1 cellular context compared by ENCODE assay signal in the genomic region with DNA sequence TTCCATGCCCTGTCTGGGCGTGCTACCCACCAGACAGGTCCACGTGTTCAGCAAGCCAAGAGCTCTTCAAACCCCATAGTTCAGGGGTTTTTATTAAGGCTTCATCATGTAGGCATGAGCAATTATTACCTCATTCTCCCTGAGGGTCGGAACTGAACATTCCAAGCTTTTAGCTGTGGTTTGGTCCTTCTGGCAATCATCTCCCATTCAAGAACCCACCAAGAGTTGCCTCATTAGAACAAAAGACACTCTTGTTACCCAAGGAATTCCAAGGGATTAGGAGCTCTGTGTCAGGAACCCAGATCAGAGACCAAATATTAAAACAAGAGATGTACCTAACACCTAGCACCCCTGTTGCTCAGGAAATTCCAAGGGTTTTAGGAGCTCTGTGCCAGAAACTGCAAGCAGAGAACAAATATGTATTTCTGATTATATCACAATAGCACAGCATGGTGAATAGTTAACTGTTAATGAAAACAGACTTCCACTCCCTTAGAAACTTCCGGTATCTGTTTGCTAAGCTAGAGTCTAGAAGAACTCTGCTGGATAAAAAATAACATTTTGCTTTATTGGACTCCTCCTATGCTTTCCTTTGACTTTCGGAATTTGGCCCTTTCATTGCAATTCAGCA.
TF ChIP-seq lines count a peak whose summit lies in the region.

No MANE protein-coding gene starts in this region.

TF ChIP-seq in GM23338, 12 proteins besides CTCF, POLR2A, EP300 and RAD21 (continued from another document):
- TF ChIP-seq, protein P1, sequence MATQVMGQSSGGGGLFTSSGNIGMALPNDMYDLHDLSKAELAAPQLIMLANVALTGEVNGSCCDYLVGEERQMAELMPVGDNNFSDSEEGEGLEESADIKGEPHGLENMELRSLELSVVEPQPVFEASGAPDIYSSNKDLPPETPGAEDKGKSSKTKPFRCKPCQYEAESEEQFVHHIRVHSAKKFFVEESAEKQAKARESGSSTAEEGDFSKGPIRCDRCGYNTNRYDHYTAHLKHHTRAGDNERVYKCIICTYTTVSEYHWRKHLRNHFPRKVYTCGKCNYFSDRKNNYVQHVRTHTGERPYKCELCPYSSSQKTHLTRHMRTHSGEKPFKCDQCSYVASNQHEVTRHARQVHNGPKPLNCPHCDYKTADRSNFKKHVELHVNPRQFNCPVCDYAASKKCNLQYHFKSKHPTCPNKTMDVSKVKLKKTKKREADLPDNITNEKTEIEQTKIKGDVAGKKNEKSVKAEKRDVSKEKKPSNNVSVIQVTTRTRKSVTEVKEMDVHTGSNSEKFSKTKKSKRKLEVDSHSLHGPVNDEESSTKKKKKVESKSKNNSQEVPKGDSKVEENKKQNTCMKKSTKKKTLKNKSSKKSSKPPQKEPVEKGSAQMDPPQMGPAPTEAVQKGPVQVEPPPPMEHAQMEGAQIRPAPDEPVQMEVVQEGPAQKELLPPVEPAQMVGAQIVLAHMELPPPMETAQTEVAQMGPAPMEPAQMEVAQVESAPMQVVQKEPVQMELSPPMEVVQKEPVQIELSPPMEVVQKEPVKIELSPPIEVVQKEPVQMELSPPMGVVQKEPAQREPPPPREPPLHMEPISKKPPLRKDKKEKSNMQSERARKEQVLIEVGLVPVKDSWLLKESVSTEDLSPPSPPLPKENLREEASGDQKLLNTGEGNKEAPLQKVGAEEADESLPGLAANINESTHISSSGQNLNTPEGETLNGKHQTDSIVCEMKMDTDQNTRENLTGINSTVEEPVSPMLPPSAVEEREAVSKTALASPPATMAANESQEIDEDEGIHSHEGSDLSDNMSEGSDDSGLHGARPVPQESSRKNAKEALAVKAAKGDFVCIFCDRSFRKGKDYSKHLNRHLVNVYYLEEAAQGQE (IDR thresholded peaks at IDR 0.05; ENCODE audit: unreplicated experiment), result no peak
- TF ChIP-seq NANOG (IDR thresholded peaks at IDR 0.05; ENCODE audit: borderline replicate concordance), result no peak
